ENCODE assay signal across 9 cellular contexts in the genomic region with DNA sequence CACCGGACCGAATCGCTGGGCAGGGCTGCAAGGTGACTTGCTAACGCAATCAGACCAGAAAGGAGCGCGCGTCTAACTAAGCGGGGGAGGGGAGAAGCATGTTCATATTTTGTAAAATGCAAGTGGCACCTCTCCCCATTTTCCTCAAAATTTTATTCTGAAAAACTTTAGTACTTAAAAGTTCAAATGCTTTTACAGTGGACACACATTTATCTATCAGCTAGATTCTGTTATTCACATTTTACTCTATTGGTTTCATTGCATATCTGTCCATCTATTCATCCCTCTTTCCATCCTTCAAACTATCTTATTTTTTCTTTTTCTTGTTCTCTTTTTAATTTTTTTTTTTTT. TPM values are rescaled to one million over a fixed set of nuclear protein-coding genes. Genes with fewer than 3 reads are reported as not detected.
DNase-seq lines count a peak whose midpoint lies in the region; ATAC-seq and TF ChIP-seq lines count a peak whose summit lies in the region.
"Had no signal": no experiment of that assay in that cellular context is flagged by ENCODE, and none has a peak within 500 bp of the region (broad histone marks: within the 10 kb centered on the region; RNA-seq: fewer than 3 reads in every experiment).

No MANE protein-coding gene starts in this region.

- ATAC-seq in SK-N-SH treated with all-trans-retinoic acid at 6 μM for 48 hours (peak; percentile 6; the same call in 2 of the 3 replicates), GM18907 (IDR thresholded peaks at IDR 0.05; ENCODE audit: unreplicated experiment) (no peak), T-helper 17 cell (no peak)
- no peak for ATAC-seq in stimulated activated naive CD8-positive, alpha-beta T cell treated with anti-CD3 and anti-CD28 coated beads, Interleukin-15, amount 100 ng/mL, for 72 hours

- no peaks in the 10 kb centered on the region for H3K9me3 Mint-ChIP-seq in activated CD4-positive, alpha-beta T cell treated with anti-CD3 and anti-CD28 coated beads, Interleukin-2, amount 10 ng/mL, durations not matched to agents 24 days and 14 days
- H3K9me3 Mint-ChIP-seq in stimulated activated naive CD8-positive, alpha-beta T cell treated with anti-CD3 and anti-CD28 coated beads, Interleukin-15, amount 100 ng/mL, for 72 hours: no peaks in the 10 kb centered on the region
- H3K9me3 Mint-ChIP-seq: immature natural killer cell had no signal

- H3K36me3 Mint-ChIP-seq in activated CD4-positive, alpha-beta T cell treated with anti-CD3 and anti-CD28 coated beads, Interleukin-2, amount 10 ng/mL, durations not matched to agents 24 days and 14 days (ENCODE audit: low read depth): no peaks in the 10 kb centered on the region
- no peaks in the 10 kb centered on the region for H3K36me3 Mint-ChIP-seq in T-helper 17 cell (ENCODE audit: low read depth)
- H3K36me3 Mint-ChIP-seq: immature natural killer cell had no signal

- peaks cover 19% of the 10 kb centered on the region for H3K27me3 Mint-ChIP-seq in activated CD4-positive, alpha-beta T cell treated with anti-CD3 and anti-CD28 coated beads, Interleukin-2, amount 10 ng/mL, durations not matched to agents 24 days and 14 days
- peaks cover 27% of the 10 kb centered on the region for H3K27me3 Mint-ChIP-seq in stimulated activated naive CD8-positive, alpha-beta T cell treated with anti-CD3 and anti-CD28 coated beads, Interleukin-15, amount 100 ng/mL, for 72 hours
- H3K27me3 Mint-ChIP-seq in T-helper 17 cell: peaks cover 13% of the 10 kb centered on the region

- peaks cover 10% of the 10 kb centered on the region for H3K4me1 Mint-ChIP-seq in activated CD4-positive, alpha-beta T cell treated with anti-CD3 and anti-CD28 coated beads, Interleukin-2, amount 10 ng/mL, durations not matched to agents 24 days and 14 days
- H3K4me1 Mint-ChIP-seq in stimulated activated naive CD8-positive, alpha-beta T cell treated with anti-CD3 and anti-CD28 coated beads, Interleukin-15, amount 100 ng/mL, for 72 hours: peaks cover 13% of the 10 kb centered on the region
- H3K4me1 Mint-ChIP-seq in T-helper 17 cell: peaks cover 5% of the 10 kb centered on the region

- peak overlapping the region; percentile 76 for H3K4me3 Mint-ChIP-seq in activated CD4-positive, alpha-beta T cell treated with anti-CD3 and anti-CD28 coated beads, Interleukin-2, amount 10 ng/mL, durations not matched to agents 24 days and 14 days
- H3K4me3 Mint-ChIP-seq in stimulated activated naive CD8-positive, alpha-beta T cell treated with anti-CD3 and anti-CD28 coated beads, Interleukin-15, amount 100 ng/mL, for 72 hours: peak overlapping the region; percentile 77 to 83
- no peak overlapping the region for H3K4me3 Mint-ChIP-seq in T-helper 17 cell

- H3K27ac Mint-ChIP-seq in activated CD4-positive, alpha-beta T cell treated with anti-CD3 and anti-CD28 coated beads, Interleukin-2, amount 10 ng/mL, durations not matched to agents 24 days and 14 days: no peak overlapping the region
- no peak overlapping the region for H3K27ac Mint-ChIP-seq in stimulated activated naive CD8-positive, alpha-beta T cell treated with anti-CD3 and anti-CD28 coated beads, Interleukin-15, amount 100 ng/mL, for 72 hours
- no peak overlapping the region for H3K27ac Mint-ChIP-seq in T-helper 17 cell

- DNase-seq in activated CD4-positive, alpha-beta T cell treated with anti-CD3 and anti-CD28 coated beads, Interleukin-2, amount 10 ng/mL, durations not matched to agents 24 days and 14 days: no peak
- DNase-seq in activated CD4-positive, alpha-beta T cell treated with anti-CD3 and anti-CD28 coated beads for 48 hours: no peak
- DNase-seq in foreskin fibroblast: no peak
- DNase-seq in stimulated activated naive CD8-positive, alpha-beta T cell treated with anti-CD3 and anti-CD28 coated beads, Interleukin-15, amount 100 ng/mL, for 72 hours: no peak
- DNase-seq in T-helper 17 cell: no peak
- no peak for DNase-seq in NCI-H69 (lab: John Stamatoyannopoulos, UW)

- H3K9me3 ChIP-seq in T-helper 17 cell (ENCODE audit: control insufficient read depth, low read length, poor library complexity, severe bottlenecking): no peaks in the 10 kb centered on the region

- intact Hi-C loops in activated CD4-positive, alpha-beta T cell treated with anti-CD3 and anti-CD28 coated beads, Interleukin-2, amount 10 ng/mL, durations not matched to agents 24 days and 14 days (cut with micrococcal nuclease): loop anchor here (1.0 to 10.0 kb wide), 4 partner anchors 48 to 353 kb away; a partner anchor contains a TSS

- TF ChIP-seq CTCF in foreskin fibroblast (IDR thresholded peaks at IDR 0.05; ENCODE audit: low read depth, low read length): no peak

- peak overlapping the region; percentile 30 to 53 for H3K4me3 ChIP-seq in foreskin fibroblast (ENCODE audit: low read depth in 1 of 2, low read length in 2 of 2)

TF ChIP-seq in SK-N-SH treated with all-trans-retinoic acid at 6 μM for 48 hours, 23 proteins besides CTCF, POLR2A, EP300 and RAD21:
- TF ChIP-seq, protein P1, sequence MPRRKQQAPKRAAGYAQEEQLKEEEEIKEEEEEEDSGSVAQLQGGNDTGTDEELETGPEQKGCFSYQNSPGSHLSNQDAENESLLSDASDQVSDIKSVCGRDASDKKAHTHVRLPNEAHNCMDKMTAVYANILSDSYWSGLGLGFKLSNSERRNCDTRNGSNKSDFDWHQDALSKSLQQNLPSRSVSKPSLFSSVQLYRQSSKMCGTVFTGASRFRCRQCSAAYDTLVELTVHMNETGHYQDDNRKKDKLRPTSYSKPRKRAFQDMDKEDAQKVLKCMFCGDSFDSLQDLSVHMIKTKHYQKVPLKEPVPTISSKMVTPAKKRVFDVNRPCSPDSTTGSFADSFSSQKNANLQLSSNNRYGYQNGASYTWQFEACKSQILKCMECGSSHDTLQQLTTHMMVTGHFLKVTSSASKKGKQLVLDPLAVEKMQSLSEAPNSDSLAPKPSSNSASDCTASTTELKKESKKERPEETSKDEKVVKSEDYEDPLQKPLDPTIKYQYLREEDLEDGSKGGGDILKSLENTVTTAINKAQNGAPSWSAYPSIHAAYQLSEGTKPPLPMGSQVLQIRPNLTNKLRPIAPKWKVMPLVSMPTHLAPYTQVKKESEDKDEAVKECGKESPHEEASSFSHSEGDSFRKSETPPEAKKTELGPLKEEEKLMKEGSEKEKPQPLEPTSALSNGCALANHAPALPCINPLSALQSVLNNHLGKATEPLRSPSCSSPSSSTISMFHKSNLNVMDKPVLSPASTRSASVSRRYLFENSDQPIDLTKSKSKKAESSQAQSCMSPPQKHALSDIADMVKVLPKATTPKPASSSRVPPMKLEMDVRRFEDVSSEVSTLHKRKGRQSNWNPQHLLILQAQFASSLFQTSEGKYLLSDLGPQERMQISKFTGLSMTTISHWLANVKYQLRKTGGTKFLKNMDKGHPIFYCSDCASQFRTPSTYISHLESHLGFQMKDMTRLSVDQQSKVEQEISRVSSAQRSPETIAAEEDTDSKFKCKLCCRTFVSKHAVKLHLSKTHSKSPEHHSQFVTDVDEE (CRISPR knock-in tag; IDR thresholded peaks at IDR 0.05): no peak
- TF ChIP-seq ISL1 (CRISPR knock-in tag; IDR thresholded peaks at IDR 0.05) (no peak), ARNTL (CRISPR knock-in tag; IDR thresholded peaks at IDR 0.05; ENCODE audit: borderline replicate concordance, low read depth) (no peak), ZNF565 (CRISPR knock-in tag; conservative IDR thresholded peaks at IDR 0.05; ENCODE audit: low read depth) (no peak), ZFP3 (CRISPR knock-in tag; IDR thresholded peaks at IDR 0.05) (no peak), TOX (CRISPR knock-in tag; IDR thresholded peaks at IDR 0.05; ENCODE audit: borderline replicate concordance) (no peak), ESRRG (CRISPR knock-in tag; IDR thresholded peaks at IDR 0.05) (no peak), PPARA (CRISPR knock-in tag; IDR thresholded peaks at IDR 0.05; ENCODE audit: borderline replicate concordance) (no peak), RARB (CRISPR knock-in tag; IDR thresholded peaks at IDR 0.05) (no peak), OSR1 (CRISPR knock-in tag; IDR thresholded peaks at IDR 0.05) (no peak), BACH2 (CRISPR knock-in tag; IDR thresholded peaks at IDR 0.05; ENCODE audit: borderline replicate concordance) (no peak), GLIS3 (CRISPR knock-in tag; IDR thresholded peaks at IDR 0.05) (no peak), ZC3H10 (CRISPR knock-in tag; IDR thresholded peaks at IDR 0.05) (no peak)
- TF ChIP-seq, protein P2, sequence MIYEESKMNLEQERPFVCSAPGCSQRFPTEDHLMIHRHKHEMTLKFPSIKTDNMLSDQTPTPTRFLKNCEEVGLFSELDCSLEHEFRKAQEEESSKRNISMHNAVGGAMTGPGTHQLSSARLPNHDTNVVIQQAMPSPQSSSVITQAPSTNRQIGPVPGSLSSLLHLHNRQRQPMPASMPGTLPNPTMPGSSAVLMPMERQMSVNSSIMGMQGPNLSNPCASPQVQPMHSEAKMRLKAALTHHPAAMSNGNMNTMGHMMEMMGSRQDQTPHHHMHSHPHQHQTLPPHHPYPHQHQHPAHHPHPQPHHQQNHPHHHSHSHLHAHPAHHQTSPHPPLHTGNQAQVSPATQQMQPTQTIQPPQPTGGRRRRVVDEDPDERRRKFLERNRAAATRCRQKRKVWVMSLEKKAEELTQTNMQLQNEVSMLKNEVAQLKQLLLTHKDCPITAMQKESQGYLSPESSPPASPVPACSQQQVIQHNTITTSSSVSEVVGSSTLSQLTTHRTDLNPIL (CRISPR knock-in tag; IDR thresholded peaks at IDR 0.05; ENCODE audit: low read depth): no peak
- TF ChIP-seq, protein P3, sequence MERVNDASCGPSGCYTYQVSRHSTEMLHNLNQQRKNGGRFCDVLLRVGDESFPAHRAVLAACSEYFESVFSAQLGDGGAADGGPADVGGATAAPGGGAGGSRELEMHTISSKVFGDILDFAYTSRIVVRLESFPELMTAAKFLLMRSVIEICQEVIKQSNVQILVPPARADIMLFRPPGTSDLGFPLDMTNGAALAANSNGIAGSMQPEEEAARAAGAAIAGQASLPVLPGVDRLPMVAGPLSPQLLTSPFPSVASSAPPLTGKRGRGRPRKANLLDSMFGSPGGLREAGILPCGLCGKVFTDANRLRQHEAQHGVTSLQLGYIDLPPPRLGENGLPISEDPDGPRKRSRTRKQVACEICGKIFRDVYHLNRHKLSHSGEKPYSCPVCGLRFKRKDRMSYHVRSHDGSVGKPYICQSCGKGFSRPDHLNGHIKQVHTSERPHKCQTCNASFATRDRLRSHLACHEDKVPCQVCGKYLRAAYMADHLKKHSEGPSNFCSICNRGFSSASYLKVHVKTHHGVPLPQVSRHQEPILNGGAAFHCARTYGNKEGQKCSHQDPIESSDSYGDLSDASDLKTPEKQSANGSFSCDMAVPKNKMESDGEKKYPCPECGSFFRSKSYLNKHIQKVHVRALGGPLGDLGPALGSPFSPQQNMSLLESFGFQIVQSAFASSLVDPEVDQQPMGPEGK (CRISPR knock-in tag; IDR thresholded peaks at IDR 0.05; ENCODE audit: borderline replicate concordance): no peak

RNA-seq across cellular contexts. Expression of a gene that starts 46.1 kb away (rescaled TPM):
- total RNA-seq in activated CD4-positive, alpha-beta T cell treated with anti-CD3 and anti-CD28 coated beads, Interleukin-2, amount 10 ng/mL, durations not matched to agents 24 days and 14 days: 9.0 and 9.8 TPM in 2 replicates
- total RNA-seq in T-helper 17 cell: 10 to 100 TPM in 1 of 2 donors, 1 to 10 TPM in 1; 9.8 to 12.3 TPM
